In the genomic region with DNA sequence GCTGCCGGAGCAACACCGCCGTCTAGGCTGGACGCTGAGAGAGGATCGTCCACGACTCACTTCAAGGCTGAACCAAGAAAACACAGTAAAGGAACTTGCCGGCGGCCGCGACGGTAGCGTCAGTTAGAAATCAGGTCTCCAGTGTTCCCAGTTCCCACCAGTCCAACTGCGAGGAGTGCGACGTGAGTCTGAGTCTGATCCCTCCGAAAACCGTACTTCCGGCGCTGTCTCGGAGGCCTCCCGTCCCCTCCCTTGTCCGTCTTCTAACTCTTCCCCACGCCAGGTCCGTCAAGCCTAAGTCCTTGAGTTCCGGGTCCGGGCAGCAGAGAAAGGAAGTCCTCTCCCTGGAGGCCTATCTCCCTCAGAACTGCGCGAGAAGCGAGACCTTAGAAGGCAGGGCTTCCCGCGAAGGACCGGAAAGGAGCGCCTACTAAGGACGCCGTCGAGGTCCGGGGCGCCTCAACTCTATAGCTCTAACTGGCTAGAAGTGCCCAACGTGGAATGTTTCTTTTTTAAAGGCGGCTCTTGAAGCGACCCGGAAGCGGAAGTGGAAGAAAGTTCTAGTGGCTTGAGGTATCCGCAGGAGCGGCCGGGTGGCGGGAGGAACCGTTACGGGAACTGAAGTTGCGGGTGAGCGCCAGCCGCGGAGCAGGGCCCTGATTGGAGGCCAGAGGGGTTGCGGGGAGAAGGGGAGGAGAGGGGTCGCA, we compare ENCODE assay signal across 1 cellular context.
TF ChIP-seq lines count a peak whose summit lies in the region.

Gene BANF1 (plus strand): TSS at position 563 of the 707 bp plus-strand sequence. CDS start 748 bp downstream, outside the sequence.
Gene EIF1AD (minus strand): TSS at position 217 of the 707 bp plus-strand sequence. CDS start 1,768 bp downstream, outside the sequence.

TF ChIP-seq in K562, 482 proteins besides CTCF, POLR2A, EP300 and RAD21 (continued from another document and continues in another):
- TF ChIP-seq ZNF583 (CRISPR knock-in tag; IDR thresholded peaks at IDR 0.05) (no peak), ZKSCAN3 (CRISPR knock-in tag; IDR thresholded peaks at IDR 0.05) (no peak), RREB1 (CRISPR knock-in tag; IDR thresholded peaks at IDR 0.05) (no peak), SRSF1 (IDR thresholded peaks at IDR 0.05; ENCODE audit: low read depth, low read length) (no peak), FOXM1 (IDR thresholded peaks at IDR 0.05; ENCODE audit: low read depth) (peak; percentile 65), FOXM1 (CRISPR knock-in tag; IDR thresholded peaks at IDR 0.05; ENCODE audit: low read depth) (peak; percentile 85; the same call in 1 of the 2 replicates), LARP7 (IDR thresholded peaks at IDR 0.05) (0 out of 2 replicates have a peak, but pooled peaks have one; percentile 69), RBM22 (IDR thresholded peaks at IDR 0.05; ENCODE audit: low read depth, low read length, poor library complexity, severe bottlenecking) (no peak), MED1 (CRISPR knock-in tag; IDR thresholded peaks at IDR 0.05; ENCODE audit: borderline replicate concordance) (no peak), NFRKB (IDR thresholded peaks at IDR 0.05; ENCODE audit: low read depth) (peak; percentile 90), CREBBP (IDR thresholded peaks at IDR 0.05; ENCODE audit: low read depth, low read length) (no peak), GABPB2 (CRISPR knock-in tag; conservative IDR thresholded peaks at IDR 0.05) (no peak), TCFL5 (CRISPR knock-in tag; conservative IDR thresholded peaks at IDR 0.05) (no peak), ZZZ3 (IDR thresholded peaks at IDR 0.05) (peak; percentile 86), FUS (optimal IDR thresholded peaks at IDR 0.05; ENCODE audit: low read depth, low read length) (no peak), ZNF76 (CRISPR knock-in tag; IDR thresholded peaks at IDR 0.05; ENCODE audit: borderline replicate concordance) (peak; percentile 82; the same call in 1 of the 2 replicates), HNRNPH1 (optimal IDR thresholded peaks at IDR 0.05; ENCODE audit: low read depth, low read length) (no peak), ZHX1 (conservative IDR thresholded peaks at IDR 0.05; ENCODE audit: low read length) (peak; percentile 90; the same call in 1 of the 2 replicates), ZNF830 (CRISPR knock-in tag; IDR thresholded peaks at IDR 0.05) (no peak), ZBTB7A (IDR thresholded peaks at IDR 0.05; ENCODE audit: borderline replicate concordance, control insufficient read depth, low read depth, low read length) (peak; percentile 48; the same call in 1 of the 2 replicates), ZNF140 (CRISPR knock-in tag; IDR thresholded peaks at IDR 0.05) (no peak), YBX1 (IDR thresholded peaks at IDR 0.05) (no peak), LCOR (CRISPR knock-in tag; IDR thresholded peaks at IDR 0.05) (peak; percentile 72), ZNF584 (CRISPR knock-in tag; IDR thresholded peaks at IDR 0.05; ENCODE audit: low read depth) (0 out of 2 replicates have a peak, but pooled peaks have one; percentile 27), E2F8 (IDR thresholded peaks at IDR 0.05; ENCODE audit: low read depth, partially characterized antibody) (peak; percentile 98), ZNF695 (CRISPR knock-in tag; IDR thresholded peaks at IDR 0.05) (no peak), ZSCAN29 (IDR thresholded peaks at IDR 0.05) (no peak), SETDB1 (IDR thresholded peaks at IDR 0.05; ENCODE audit: low read length) (no peak), HCFC1 (IDR thresholded peaks at IDR 0.05; ENCODE audit: low read depth, low read length) (peak; percentile 91), HSF4 (CRISPR knock-in tag; IDR thresholded peaks at IDR 0.05; ENCODE audit: borderline replicate concordance) (no peak), MTA3 (IDR thresholded peaks at IDR 0.05; ENCODE audit: borderline replicate concordance) (peak; percentile 90), HMG20B (CRISPR knock-in tag; IDR thresholded peaks at IDR 0.05) (no peak), ASH1L (IDR thresholded peaks at IDR 0.05; ENCODE audit: borderline replicate concordance, low read depth, partially characterized antibody) (peak; percentile 66)
- TF ChIP-seq, protein P1, sequence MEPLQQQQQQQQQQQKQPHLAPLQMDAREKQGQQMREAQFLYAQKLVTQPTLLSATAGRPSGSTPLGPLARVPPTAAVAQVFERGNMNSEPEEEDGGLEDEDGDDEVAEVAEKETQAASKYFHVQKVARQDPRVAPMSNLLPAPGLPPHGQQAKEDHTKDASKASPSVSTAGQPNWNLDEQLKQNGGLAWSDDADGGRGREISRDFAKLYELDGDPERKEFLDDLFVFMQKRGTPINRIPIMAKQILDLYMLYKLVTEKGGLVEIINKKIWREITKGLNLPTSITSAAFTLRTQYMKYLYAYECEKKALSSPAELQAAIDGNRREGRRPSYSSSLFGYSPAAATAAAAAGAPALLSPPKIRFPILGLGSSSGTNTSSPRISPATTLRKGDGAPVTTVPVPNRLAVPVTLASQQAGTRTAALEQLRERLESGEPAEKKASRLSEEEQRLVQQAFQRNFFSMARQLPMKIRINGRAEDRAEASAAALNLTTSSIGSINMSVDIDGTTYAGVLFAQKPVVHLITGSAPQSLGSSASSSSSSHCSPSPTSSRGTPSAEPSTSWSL (CRISPR knock-in tag; IDR thresholded peaks at IDR 0.05; ENCODE audit: borderline replicate concordance) = no peak
- TF ChIP-seq, protein P2, sequence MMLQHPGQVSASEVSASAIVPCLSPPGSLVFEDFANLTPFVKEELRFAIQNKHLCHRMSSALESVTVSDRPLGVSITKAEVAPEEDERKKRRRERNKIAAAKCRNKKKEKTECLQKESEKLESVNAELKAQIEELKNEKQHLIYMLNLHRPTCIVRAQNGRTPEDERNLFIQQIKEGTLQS (IDR thresholded peaks at IDR 0.05) = peak; percentile 28; the same call in 1 of the 2 replicates
- TF ChIP-seq, protein P2 (CRISPR knock-in tag; conservative IDR thresholded peaks at IDR 0.05) = peak; percentile 72
- TF ChIP-seq, protein P3, sequence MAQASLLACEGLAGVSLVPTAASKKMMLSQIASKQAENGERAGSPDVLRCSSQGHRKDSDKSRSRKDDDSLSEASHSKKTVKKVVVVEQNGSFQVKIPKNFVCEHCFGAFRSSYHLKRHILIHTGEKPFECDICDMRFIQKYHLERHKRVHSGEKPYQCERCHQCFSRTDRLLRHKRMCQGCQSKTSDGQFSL (CRISPR knock-in tag; IDR thresholded peaks at IDR 0.05) = 0 out of 2 replicates have a peak, but pooled peaks have one; percentile 47
- TF ChIP-seq, protein P3 (tag; IDR thresholded peaks at IDR 0.05) = 0 out of 4 replicates have a peak, but pooled peaks of 1 of the 2 experiments have one; percentile 39
- TF ChIP-seq, protein P4, sequence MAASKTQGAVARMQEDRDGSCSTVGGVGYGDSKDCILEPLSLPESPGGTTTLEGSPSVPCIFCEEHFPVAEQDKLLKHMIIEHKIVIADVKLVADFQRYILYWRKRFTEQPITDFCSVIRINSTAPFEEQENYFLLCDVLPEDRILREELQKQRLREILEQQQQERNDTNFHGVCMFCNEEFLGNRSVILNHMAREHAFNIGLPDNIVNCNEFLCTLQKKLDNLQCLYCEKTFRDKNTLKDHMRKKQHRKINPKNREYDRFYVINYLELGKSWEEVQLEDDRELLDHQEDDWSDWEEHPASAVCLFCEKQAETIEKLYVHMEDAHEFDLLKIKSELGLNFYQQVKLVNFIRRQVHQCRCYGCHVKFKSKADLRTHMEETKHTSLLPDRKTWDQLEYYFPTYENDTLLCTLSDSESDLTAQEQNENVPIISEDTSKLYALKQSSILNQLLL (CRISPR knock-in tag; IDR thresholded peaks at IDR 0.05; ENCODE audit: borderline replicate concordance) = no peak
- TF ChIP-seq, protein P5, sequence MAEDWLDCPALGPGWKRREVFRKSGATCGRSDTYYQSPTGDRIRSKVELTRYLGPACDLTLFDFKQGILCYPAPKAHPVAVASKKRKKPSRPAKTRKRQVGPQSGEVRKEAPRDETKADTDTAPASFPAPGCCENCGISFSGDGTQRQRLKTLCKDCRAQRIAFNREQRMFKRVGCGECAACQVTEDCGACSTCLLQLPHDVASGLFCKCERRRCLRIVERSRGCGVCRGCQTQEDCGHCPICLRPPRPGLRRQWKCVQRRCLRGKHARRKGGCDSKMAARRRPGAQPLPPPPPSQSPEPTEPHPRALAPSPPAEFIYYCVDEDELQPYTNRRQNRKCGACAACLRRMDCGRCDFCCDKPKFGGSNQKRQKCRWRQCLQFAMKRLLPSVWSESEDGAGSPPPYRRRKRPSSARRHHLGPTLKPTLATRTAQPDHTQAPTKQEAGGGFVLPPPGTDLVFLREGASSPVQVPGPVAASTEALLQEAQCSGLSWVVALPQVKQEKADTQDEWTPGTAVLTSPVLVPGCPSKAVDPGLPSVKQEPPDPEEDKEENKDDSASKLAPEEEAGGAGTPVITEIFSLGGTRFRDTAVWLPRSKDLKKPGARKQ (CRISPR knock-in tag; IDR thresholded peaks at IDR 0.05) = no peak
